8 cellular contexts compared by ENCODE assay signal in the genomic region with DNA sequence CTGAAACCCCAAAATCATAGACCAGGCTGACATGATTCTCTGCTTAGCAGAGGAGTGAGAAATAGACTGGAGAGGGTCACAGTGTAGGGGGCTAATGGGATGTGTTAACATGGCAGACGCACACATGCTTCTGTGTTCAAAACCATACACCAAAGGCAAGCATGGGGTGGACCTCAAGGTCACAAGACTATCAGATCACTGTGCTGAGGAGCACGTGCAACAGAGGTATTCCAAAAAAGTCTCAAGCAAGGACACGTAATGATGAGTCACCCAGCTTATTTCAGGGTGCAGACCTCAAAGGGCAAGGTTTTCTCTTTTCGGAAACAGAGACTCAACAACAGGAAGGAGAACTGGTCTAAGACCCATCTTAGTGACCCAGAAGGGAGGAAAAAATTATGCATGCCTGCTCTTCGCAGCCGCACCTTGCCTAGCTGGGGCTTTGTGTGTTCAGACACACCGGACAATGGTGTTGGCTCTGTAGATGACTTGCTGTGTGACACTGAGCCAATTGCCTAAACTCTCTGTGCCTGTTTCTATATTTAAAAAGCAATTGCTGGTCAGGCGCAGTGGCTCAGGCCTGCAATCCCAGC. TPM values are rescaled to one million over a fixed set of nuclear protein-coding genes. Genes with fewer than 3 reads are reported as not detected.
A peak's percentile ranks its signal among the peaks of the same experiment; 100 is the strongest.
DNase-seq lines count a peak whose midpoint lies in the region; ATAC-seq lines count a peak whose summit lies in the region.

No MANE protein-coding gene starts in this region.

- H3K4me3 Mint-ChIP-seq in activated naive CD8-positive, alpha-beta T cell treated with anti-CD3 and anti-CD28 coated beads, Interleukin-2, amount 50 U/mL, for 24 hours: peak overlapping the region; percentile 20

- peak overlapping the region; percentile 72 for H3K27ac Mint-ChIP-seq in activated naive CD8-positive, alpha-beta T cell treated with anti-CD3 and anti-CD28 coated beads, Interleukin-2, amount 50 U/mL, for 24 hours

- peaks cover 59% of the 10 kb centered on the region for H3K4me1 Mint-ChIP-seq in activated naive CD8-positive, alpha-beta T cell treated with anti-CD3 and anti-CD28 coated beads, Interleukin-2, amount 50 U/mL, for 24 hours

- DNase-seq in ELR (ENCODE audit: low read depth): peak; percentile 96
- DNase-seq in SK-MEL-5 (ENCODE audit: low read depth, low spot score): peak; percentile 75
- DNase-seq in activated naive CD8-positive, alpha-beta T cell treated with anti-CD3 and anti-CD28 coated beads, Interleukin-2, amount 50 U/mL, for 24 hours: peak; percentile 53
- DNase-seq in stimulated activated CD4-positive, alpha-beta T cell treated with anti-CD3 and anti-CD28 coated beads, Interleukin-4, amount 100 ng/mL, for 4 hours: peak; percentile 8 to 56
- DNase-seq in NCI-H187 treated with DMSO at 0.1 percent for 48 hours (lab: John Stamatoyannopoulos, UW): no peak
- DNase-seq in mesenteric fat pad (ENCODE audit: low spot score): no peak
- DNase-seq in kidney glomerular epithelial cell (lab: John Stamatoyannopoulos, UW): no peak

- H3K36me3 Mint-ChIP-seq in activated naive CD8-positive, alpha-beta T cell treated with anti-CD3 and anti-CD28 coated beads, Interleukin-2, amount 50 U/mL, for 24 hours (ENCODE audit: low read depth): peaks cover 1% of the 10 kb centered on the region

- H3K9me3 Mint-ChIP-seq in activated naive CD8-positive, alpha-beta T cell treated with anti-CD3 and anti-CD28 coated beads, Interleukin-2, amount 50 U/mL, for 24 hours: no peaks in the 10 kb centered on the region

- H3K27me3 Mint-ChIP-seq in activated naive CD8-positive, alpha-beta T cell treated with anti-CD3 and anti-CD28 coated beads, Interleukin-2, amount 50 U/mL, for 24 hours: no peaks in the 10 kb centered on the region

- ATAC-seq in HG02588 (IDR thresholded peaks at IDR 0.05; ENCODE audit: unreplicated experiment): peak; percentile 67
- ATAC-seq in activated naive CD8-positive, alpha-beta T cell treated with anti-CD3 and anti-CD28 coated beads, Interleukin-2, amount 50 U/mL, for 24 hours: peak; percentile 95

- in situ Hi-C loops in SK-MEL-5 (cut with HindIII; ENCODE audit: low pct_unique_long_range_greater_than_20kb, low sequenced_read_pairs): no loop called here

RNA-seq across cellular contexts. Expression of gene WHRN, which starts 20.3 kb away (rescaled TPM):
- total RNA-seq in SK-MEL-5 (2014; rRNA removed; shearing (Covaris generic)): 4.5 and 6.1 TPM in 2 replicates
- polyA plus RNA-seq in SK-MEL-5 (2015; cell fraction: cytosol; rRNA removed): 16.8 and 19.3 TPM in 2 replicates
- polyA plus RNA-seq in SK-MEL-5 (2015; cell fraction: nucleus; rRNA removed): 106 and 146 TPM in 2 replicates
- 5.5 TPM for total RNA-seq in mesenteric fat pad

Comparison
In these comparisons a context has a peak if more than half of its experiments do, and no peak if none do; other contexts are left out.
1. DNase-seq: peak in ELR (single experiment), SK-MEL-5 (single experiment), activated naive CD8-positive, alpha-beta T cell treated with anti-CD3 and anti-CD28 coated beads, Interleukin-2, amount 50 U/mL, for 24 hours (single experiment) and stimulated activated CD4-positive, alpha-beta T cell treated with anti-CD3 and anti-CD28 coated beads, Interleukin-4, amount 100 ng/mL, for 4 hours (2 of 2); none in NCI-H187 treated with DMSO at 0.1 percent for 48 hours (single experiment), mesenteric fat pad (single experiment) and kidney glomerular epithelial cell (single experiment).